11 cellular contexts compared by ENCODE assay signal in genomic region chr6:166625356-166625755, GRCh38. TPM values are rescaled to one million over a fixed set of nuclear protein-coding genes. Genes with fewer than 3 reads are reported as not detected.
A peak's percentile ranks its signal among the peaks of the same experiment; 100 is the strongest.
DNase-seq lines count a peak whose midpoint lies in the region; TF ChIP-seq lines count a peak whose summit lies in the region.
"Had no signal": no experiment of that assay in that cellular context is flagged by ENCODE, and none has a peak within 500 bp of the region (broad histone marks: within the 10 kb centered on the region; RNA-seq: fewer than 3 reads in every experiment).

No MANE protein-coding gene starts in this region.

- H3K4me3 ChIP-seq in BLaER1 treated with 17β-estradiol and CSF1 and Interleukin-3, amounts not matched to agents 10 nM and 100 nM, result peak overlapping the region in 3 of 10 experiments; percentile 87 to 88 (median 88); a peak in 3 of 20 replicates
- H3K4me3 ChIP-seq in OCI-LY3 (ENCODE audit: low read length), result peak overlapping the region; percentile 93
- no peak overlapping the region for H3K4me3 ChIP-seq in epithelial cell of esophagus (ENCODE audit: low read length)
- no peak overlapping the region for H3K4me3 ChIP-seq in neural progenitor cell

- H3K79me2 ChIP-seq in OCI-LY3 (ENCODE audit: low read length), result no peaks in the 10 kb centered on the region
- peaks cover 24% of the 10 kb centered on the region for H3K79me2 ChIP-seq in neural progenitor cell (ENCODE audit: low read depth)

- H3F3A ChIP-seq in neural progenitor cell (ENCODE audit: low read depth), result peaks cover 17% of the 10 kb centered on the region

- H2AFZ ChIP-seq in OCI-LY3 (ENCODE audit: low read depth, low read length), result no peak overlapping the region
- no peak overlapping the region for H2AFZ ChIP-seq in neural progenitor cell (replicated peaks)

- TF ChIP-seq CTCF in OCI-LY3 (IDR thresholded peaks at IDR 0.05; ENCODE audit: low read depth, low read length) (no peak), epithelial cell of esophagus (IDR thresholded peaks at IDR 0.05; ENCODE audit: insufficient read depth, low read depth, low read length, missing control alignments) (no peak), neural progenitor cell (IDR thresholded peaks at IDR 0.05) (no peak)

- H3K36me3 ChIP-seq in BLaER1 treated with 17β-estradiol and CSF1 and Interleukin-3, amounts not matched to agents 10 nM and 100 nM, result no peaks in the 10 kb centered on the region
- H3K36me3 ChIP-seq in OCI-LY3 (replicated peaks; ENCODE audit: low read depth, low read length) (no peaks in the 10 kb centered on the region), neural progenitor cell (no peaks in the 10 kb centered on the region)

- H3K9ac ChIP-seq in BLaER1 treated with 17β-estradiol and CSF1 and Interleukin-3, amounts not matched to agents 10 nM and 100 nM, result no peak overlapping the region
- no peak overlapping the region for H3K9ac ChIP-seq in OCI-LY3 (ENCODE audit: low read length)
- no peak overlapping the region for H3K9ac ChIP-seq in neural progenitor cell

- H3K9me3 ChIP-seq in BLaER1 treated with 17β-estradiol and CSF1 and Interleukin-3, amounts not matched to agents 10 nM and 100 nM (replicated peaks in 1 of 11), result peaks cover 0 to 7% (median 0%) of the 10 kb centered on the region in 11 experiments; a peak in 2 of 22 replicates
- H3K9me3 ChIP-seq in OCI-LY3 (ENCODE audit: insufficient read depth, low read length), result no peaks in the 10 kb centered on the region
- no peaks in the 10 kb centered on the region for H3K9me3 ChIP-seq in neural progenitor cell (ENCODE audit: low read depth)
- H3K9me3 ChIP-seq: neutrophil had no signal

- no peaks in the 10 kb centered on the region for H3K9me3 Mint-ChIP-seq in neural progenitor cell

- H3K4me3 Mint-ChIP-seq in neural progenitor cell, result peak overlapping the region; percentile 91

- no peak overlapping the region for H3K27ac ChIP-seq in BLaER1 treated with 17β-estradiol and CSF1 and Interleukin-3, amounts not matched to agents 10 nM and 100 nM
- H3K27ac ChIP-seq in OCI-LY3 (ENCODE audit: low read length) (no peak overlapping the region), neural progenitor cell (no peak overlapping the region)

- peaks cover 0 to 28% (median 6%) of the 10 kb centered on the region in 11 experiments; a peak in 6 of 22 replicates for H4K20me1 ChIP-seq in BLaER1 treated with 17β-estradiol and CSF1 and Interleukin-3, amounts not matched to agents 10 nM and 100 nM
- no peaks in the 10 kb centered on the region for H4K20me1 ChIP-seq in OCI-LY3 (ENCODE audit: insufficient read depth, low read length)
- H4K20me1 ChIP-seq in neural progenitor cell (ENCODE audit: low read depth), result peaks cover 15% of the 10 kb centered on the region

- H3K27ac Mint-ChIP-seq in neural progenitor cell, result no peak overlapping the region

- peaks cover 5% of the 10 kb centered on the region for H3K27me3 Mint-ChIP-seq in neural progenitor cell (ENCODE audit: insufficient read depth, low read depth)

- H3K27me3 ChIP-seq in BLaER1 treated with 17β-estradiol and CSF1 and Interleukin-3, amounts not matched to agents 10 nM and 100 nM, result peaks cover 18 to 37% (median 27%) of the 10 kb centered on the region in 11 experiments
- H3K27me3 ChIP-seq in OCI-LY3 (ENCODE audit: low read depth, low read length), result peaks cover 31% of the 10 kb centered on the region
- peaks cover 40% of the 10 kb centered on the region for H3K27me3 ChIP-seq in neural progenitor cell
- H3K27me3 ChIP-seq: neutrophil had no signal

- H3K4me2 ChIP-seq in BLaER1 treated with 17β-estradiol and CSF1 and Interleukin-3, amounts not matched to agents 10 nM and 100 nM, result peak overlapping the region in 8 of 11 experiments; percentile 96 to 100 (median 100); a peak in 8 of 22 replicates
- H3K4me2 ChIP-seq in OCI-LY3 (ENCODE audit: low read length) (peak overlapping the region; percentile 93), neural progenitor cell (no peak overlapping the region)

- no peaks in the 10 kb centered on the region for H3K36me3 Mint-ChIP-seq in neural progenitor cell

- peak; percentile 16 for DNase-seq in epithelial cell of esophagus (ENCODE audit: low read depth)
- DNase-seq in neural progenitor cell (ENCODE audit: low spot score), result no peak
- DNase-seq in NCI-H1092 (lab: John Stamatoyannopoulos, UW), result no peak
- no peak for DNase-seq in inferior parietal cortex (ENCODE audit: extremely low spot score)
- DNase-seq in stimulated activated CD4-positive, alpha-beta T cell treated with anti-CD3 and anti-CD28 coated beads, Interleukin-12 subunit alpha, Interleukin-12 subunit beta, amount 100 ng/mL, for 4 hours, result no peak
- DNase-seq in NCI-H524 (lab: John Stamatoyannopoulos, UW), result no peak
- DNase-seq: GDM1, NCI-H446 had no signal

- H3K4me1 ChIP-seq in BLaER1 treated with 17β-estradiol and CSF1 and Interleukin-3, amounts not matched to agents 10 nM and 100 nM, result peaks cover 13 to 32% (median 25%) of the 10 kb centered on the region in 10 experiments
- H3K4me1 ChIP-seq in OCI-LY3 (ENCODE audit: low read length), result peaks cover 20% of the 10 kb centered on the region
- peaks cover 17% of the 10 kb centered on the region for H3K4me1 ChIP-seq in neural progenitor cell

- H3K4me1 Mint-ChIP-seq in neural progenitor cell, result peaks cover 34% of the 10 kb centered on the region

RNA-seq across cellular contexts. Expression of gene RPS6KA2, which starts 1.7 kb away (rescaled TPM):
- total RNA-seq in neural progenitor cell (ENCODE audit: low replicate concordance), result 8.2 and 14.3 TPM in 2 replicates

RNA-seq across cellular contexts. Expression of gene RAMACL, which starts 38.9 kb away (rescaled TPM):
- total RNA-seq in neural progenitor cell (ENCODE audit: low replicate concordance), result 0.19 and 0.56 TPM in 2 replicates
